9 cellular contexts compared by ENCODE assay signal in genomic region chr20:41818369-41818768, GRCh38.
"Had no signal": no experiment of that assay in that cellular context is flagged by ENCODE, and none has a peak within 500 bp of the region (broad histone marks: within the 10 kb centered on the region; RNA-seq: fewer than 3 reads in every experiment).

No MANE protein-coding gene starts in this region.

- H3K4me3 Mint-ChIP-seq: HFFc6 had no signal

- H2AFZ ChIP-seq: GM23248 had no signal

- H3K36me3 ChIP-seq: HAP-1 had no signal

- DNase-seq: GM23248, GOT3, H7, HFFc6, IMR-90, KBM-7 had no signal

- H3K9me3 ChIP-seq: HAP-1 had no signal

- H3K27ac ChIP-seq: GM23248, HL-60 had no signal

- H3K9ac ChIP-seq: GM23248 had no signal

- H3K27ac Mint-ChIP-seq: HFFc6 had no signal

- H3K4me1 ChIP-seq: HAP-1 had no signal

- H3K4me3 ChIP-seq: GM23248, HAP-1 had no signal

- ATAC-seq: HCT116 had no signal
